ENCODE assay signal across 21 cellular contexts in genomic region chr15:22502272-22502671, GRCh38. TPM values are rescaled to one million over a fixed set of nuclear protein-coding genes. Genes with fewer than 3 reads are reported as not detected.
"Had no signal": no experiment of that assay in that cellular context is flagged by ENCODE, and none has a peak within 500 bp of the region (broad histone marks: within the 10 kb centered on the region; RNA-seq: fewer than 3 reads in every experiment).

No MANE protein-coding gene starts in this region.

RNA-seq across cellular contexts. Expression of gene GOLGA6L22, which starts 43.6 kb away (rescaled TPM):
- total RNA-seq: activated naive CD4-positive, alpha-beta T cell treated with anti-CD3 and anti-CD28 coated beads for 36 hours; activated naive CD4-positive, alpha-beta T cell treated with anti-CD3 and anti-CD28 coated beads, Interleukin-2, amount 50 U/mL, for 72 hours; activated naive CD8-positive, alpha-beta T cell treated with anti-CD3 and anti-CD28 coated beads for 36 hours; activated naive CD8-positive, alpha-beta T cell treated with anti-CD3 and anti-CD28 coated beads, Interleukin-2, amount 10 ng/mL, durations not matched to agents 7 days and 5 days; activated T-cell treated with anti-CD3 and anti-CD28 coated beads, Interleukin-2, amount 50 U/mL, for 4 hours; activated T-cell treated with anti-CD3 and anti-CD28 coated beads, Interleukin-2, amount 50 U/mL, for 72 hours; activated T-helper 1 cell treated with anti-CD3 and anti-CD28 coated beads, Interleukin-12 subunit alpha, Interleukin-12 subunit beta, Interleukin-2, Interleukin-4 antibody, amounts not matched to agents 30 ng/mL and 10 ng/mL and 1 ng/mL, durations not matched to agents 14 hours and 24 hours and 36 hours; activated T-helper 17 cell treated with anti-CD3 and anti-CD28 coated beads, Interleukin-2, amount 50 U/mL, for 72 hours; activated T-helper 2 cell treated with anti-CD3 and anti-CD28 coated beads, Interferon-gamma antibody, Interleukin-2, Interleukin-4, amounts not matched to agents 10 μg/mL and 5 μg/mL and 100 μg/mL, durations not matched to agents 14 hours and 24 hours and 36 hours; adrenal gland; aorta; ascending aorta; astrocyte; body of pancreas; breast epithelium; bronchial epithelial cell; cardiac muscle cell; cardiac septum; cerebellum; chondrocyte had no signal
- polyA plus RNA-seq: adipose tissue, adrenal gland, aorta, cardiac muscle cell had no signal
